Comparison of ENCODE assay signal across 8 cellular contexts in the genomic region with DNA sequence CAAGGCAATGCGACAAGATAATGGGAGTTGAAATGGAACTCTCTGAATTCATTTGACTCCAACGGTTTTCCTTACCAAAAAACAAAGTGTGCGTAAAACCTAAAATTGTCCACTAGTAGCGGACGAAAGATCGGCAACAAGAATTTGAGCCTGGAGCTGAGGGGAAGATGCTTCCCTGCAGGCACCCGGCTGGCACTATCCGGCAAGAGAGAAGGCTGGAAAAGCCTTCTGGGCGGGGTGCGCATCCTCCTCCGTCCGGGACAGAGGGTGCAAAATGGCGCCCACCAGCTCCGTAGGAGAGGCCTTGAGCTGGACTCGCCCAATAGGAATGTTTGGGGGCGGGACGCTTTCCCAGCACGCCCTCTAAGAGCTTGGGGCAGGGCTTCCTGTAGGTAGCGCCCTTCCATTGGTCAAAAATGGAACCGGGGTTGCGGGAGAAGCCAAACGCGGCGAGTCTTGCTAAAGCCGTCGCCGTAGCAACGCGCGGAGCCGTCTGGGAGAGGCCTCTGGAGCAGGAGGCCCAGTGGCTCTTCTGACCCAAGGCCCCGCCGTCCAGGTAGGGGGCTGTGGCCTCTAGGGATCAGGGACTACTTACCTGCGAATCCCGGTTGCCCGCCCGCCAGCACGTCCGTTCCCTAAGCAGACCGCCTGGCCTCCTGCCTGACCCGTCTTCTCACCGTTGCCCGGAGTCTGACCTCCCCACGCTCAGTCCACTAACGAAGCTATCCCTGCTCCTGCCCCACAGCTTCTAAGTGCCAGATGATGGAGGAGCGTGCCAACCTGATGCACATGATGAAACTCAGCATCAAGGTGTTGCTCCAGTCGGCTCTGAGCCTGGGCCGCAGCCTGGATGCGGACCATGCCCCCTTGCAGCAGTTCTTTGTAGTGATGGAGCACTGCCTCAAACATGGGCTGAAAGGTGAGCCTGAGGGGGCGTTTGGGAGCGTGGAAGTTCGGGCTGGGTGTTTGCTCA. TPM values are rescaled to one million over a fixed set of nuclear protein-coding genes. Genes with fewer than 3 reads are reported as not detected.
DNase-seq lines count a peak whose midpoint lies in the region; ATAC-seq, FAIRE-seq and TF ChIP-seq lines count a peak whose summit lies in the region.

No MANE protein-coding gene starts in this region.

- TF ChIP-seq CTCF in AG09319 (IDR thresholded peaks at IDR 0.05; ENCODE audit: low read depth, low read length) (no peak), fibroblast of lung (conservative IDR thresholded peaks at IDR 0.05 in 1 of 2, IDR thresholded peaks at IDR 0.05 in 1 of 2; ENCODE audit: low read depth in 1 of 2, low read length in 2 of 2) (no peak)

- H3K4me1 ChIP-seq in fibroblast of lung (ENCODE audit: control insufficient read depth, extremely low read depth, insufficient read depth, low read length): peaks cover 2% of the 10 kb centered on the region

- peak overlapping the region; percentile 37 for H3K9ac ChIP-seq in fibroblast of lung (ENCODE audit: insufficient read depth, low read length)

- H3K36me3 Mint-ChIP-seq in activated T-helper 17 cell treated with anti-CD3 and anti-CD28 coated beads, Interleukin-2, amount 50 U/mL, for 72 hours (ENCODE audit: low read depth): peaks cover 53% of the 10 kb centered on the region
- peaks cover 8 to 10% of the 10 kb centered on the region in 2 donors for H3K36me3 Mint-ChIP-seq in naive B cell

- no peaks in the 10 kb centered on the region for H3K9me3 ChIP-seq in fibroblast of lung (ENCODE audit: control insufficient read depth, insufficient read depth, low read depth, low read length)

- H3K27ac ChIP-seq in fibroblast of lung (ENCODE audit: insufficient read depth, low read length): peak overlapping the region; percentile 69

- H3K27me3 Mint-ChIP-seq in activated T-helper 17 cell treated with anti-CD3 and anti-CD28 coated beads, Interleukin-2, amount 50 U/mL, for 72 hours: no peaks in the 10 kb centered on the region
- H3K27me3 Mint-ChIP-seq in naive B cell: no peaks in the 10 kb centered on the region

- H3K4me1 Mint-ChIP-seq in activated T-helper 17 cell treated with anti-CD3 and anti-CD28 coated beads, Interleukin-2, amount 50 U/mL, for 72 hours: peaks cover 5% of the 10 kb centered on the region
- H3K4me1 Mint-ChIP-seq in naive B cell: peaks cover 9 to 41% (median 15%) of the 10 kb centered on the region in 3 donors

- H3K27me3 ChIP-seq in fibroblast of lung (ENCODE audit: control insufficient read depth, insufficient read depth, low read length): no peaks in the 10 kb centered on the region

- DNase-seq in AG09319 (ENCODE audit: extremely low read depth, low read depth) (peak; percentile 96), GM19239 (ENCODE audit: insufficient read length, low spot score) (peak; percentile 84), fibroblast of lung (ENCODE audit: low read depth in 2 of 2) (peak; percentile 99), naive B cell (peak; percentile 76)
- peak; percentile 86 for DNase-seq in NK-92 treated with Interleukin-12 subunit alpha and Interleukin-12 subunit beta, amount 100 ng/mL, for 24 hours (lab: John Stamatoyannopoulos, UW)
- peak; percentile 65 to 92 for DNase-seq in stimulated activated CD8-positive, alpha-beta memory T cell treated with anti-CD3 and anti-CD28 coated beads, Interleukin-7, amount 100 ng/mL, for 48 hours (ENCODE audit: extremely low read depth in 1 of 2, low read depth in 1 of 2)

- H4K20me1 ChIP-seq in fibroblast of lung (ENCODE audit: control insufficient read depth, extremely low read depth, insufficient read depth, low read length): no peaks in the 10 kb centered on the region

- H2AFZ ChIP-seq in fibroblast of lung (ENCODE audit: low read length): peak overlapping the region; percentile 86

- peak overlapping the region; percentile 99 for H3K4me3 Mint-ChIP-seq in activated T-helper 17 cell treated with anti-CD3 and anti-CD28 coated beads, Interleukin-2, amount 50 U/mL, for 72 hours
- H3K4me3 Mint-ChIP-seq in naive B cell: peak overlapping the region; percentile 84 to 93 (median 92)

- H3K36me3 ChIP-seq in fibroblast of lung (ENCODE audit: control insufficient read depth, insufficient read depth, low read length): peaks cover 5% of the 10 kb centered on the region

- peaks cover 26% of the 10 kb centered on the region for H3K79me2 ChIP-seq in fibroblast of lung (ENCODE audit: control insufficient read depth, insufficient read depth, low read length)

- peak overlapping the region; percentile 61 to 83 (median 73) for H3K4me3 ChIP-seq in fibroblast of lung (replicated peaks in 1 of 4; ENCODE audit: control extremely low read depth in 1 of 4, insufficient read depth in 1 of 4, low read depth in 3 of 4, low read length in 4 of 4)

- peak; percentile 94 for FAIRE-seq in GM19239 (lab: Jason Lieb, UNC)

- peak overlapping the region; percentile 93 for H3K27ac Mint-ChIP-seq in activated T-helper 17 cell treated with anti-CD3 and anti-CD28 coated beads, Interleukin-2, amount 50 U/mL, for 72 hours
- H3K27ac Mint-ChIP-seq in naive B cell: peak overlapping the region; percentile 90 to 97 (median 94)

- ATAC-seq in HG03457 (IDR thresholded peaks at IDR 0.05; ENCODE audit: unreplicated experiment): peak; percentile 97
- peak; percentile 100 for ATAC-seq in activated T-helper 17 cell treated with anti-CD3 and anti-CD28 coated beads, Interleukin-2, amount 50 U/mL, for 72 hours (replicated peaks)
- ATAC-seq in naive B cell (ENCODE audit: low read depth in 2 of 2): peak; percentile 99

- H3K4me2 ChIP-seq in fibroblast of lung (ENCODE audit: extremely low read depth, insufficient read depth, low read length): peak overlapping the region; percentile 97

- no peaks in the 10 kb centered on the region for H3K9me3 Mint-ChIP-seq in activated T-helper 17 cell treated with anti-CD3 and anti-CD28 coated beads, Interleukin-2, amount 50 U/mL, for 72 hours
- H3K9me3 Mint-ChIP-seq in naive B cell: peaks cover 0 to 2% (median 0%) of the 10 kb centered on the region in 7 donors

RNA-seq across cellular contexts. Expression of a gene that starts 9.2 kb away (rescaled TPM):
- 10 to 100 TPM; 39.1 to 41.5 TPM for total RNA-seq in activated T-helper 17 cell treated with anti-CD3 and anti-CD28 coated beads, Interleukin-2, amount 50 U/mL, for 72 hours
- 77.8 and 78.3 TPM in 2 replicates for total RNA-seq in fibroblast of lung
- polyA plus RNA-seq in fibroblast of lung (32.2 and 32.8 TPM in 2 replicates), naive B cell (ENCODE audit: low read depth in 6 of 6) (10 to 100 TPM; 12.9 to 63.5 (median 42.2) TPM)
- 33.9 and 34.5 TPM in 2 replicates for polyA plus RNA-seq in fibroblast of lung (2012)
- polyA minus RNA-seq in fibroblast of lung (ENCODE audit: low replicate concordance): 10.6 and 12.0 TPM in 2 replicates

Comparison
In these comparisons a context has a peak if more than half of its experiments do, and no peak if none do; other contexts are left out.
1. Peak in every context shown above with its lines: DNase-seq, ATAC-seq, H3K4me3 ChIP-seq and H3K27ac ChIP-seq.